Comparison of ENCODE assay signal across 9 cellular contexts in the genomic region with DNA sequence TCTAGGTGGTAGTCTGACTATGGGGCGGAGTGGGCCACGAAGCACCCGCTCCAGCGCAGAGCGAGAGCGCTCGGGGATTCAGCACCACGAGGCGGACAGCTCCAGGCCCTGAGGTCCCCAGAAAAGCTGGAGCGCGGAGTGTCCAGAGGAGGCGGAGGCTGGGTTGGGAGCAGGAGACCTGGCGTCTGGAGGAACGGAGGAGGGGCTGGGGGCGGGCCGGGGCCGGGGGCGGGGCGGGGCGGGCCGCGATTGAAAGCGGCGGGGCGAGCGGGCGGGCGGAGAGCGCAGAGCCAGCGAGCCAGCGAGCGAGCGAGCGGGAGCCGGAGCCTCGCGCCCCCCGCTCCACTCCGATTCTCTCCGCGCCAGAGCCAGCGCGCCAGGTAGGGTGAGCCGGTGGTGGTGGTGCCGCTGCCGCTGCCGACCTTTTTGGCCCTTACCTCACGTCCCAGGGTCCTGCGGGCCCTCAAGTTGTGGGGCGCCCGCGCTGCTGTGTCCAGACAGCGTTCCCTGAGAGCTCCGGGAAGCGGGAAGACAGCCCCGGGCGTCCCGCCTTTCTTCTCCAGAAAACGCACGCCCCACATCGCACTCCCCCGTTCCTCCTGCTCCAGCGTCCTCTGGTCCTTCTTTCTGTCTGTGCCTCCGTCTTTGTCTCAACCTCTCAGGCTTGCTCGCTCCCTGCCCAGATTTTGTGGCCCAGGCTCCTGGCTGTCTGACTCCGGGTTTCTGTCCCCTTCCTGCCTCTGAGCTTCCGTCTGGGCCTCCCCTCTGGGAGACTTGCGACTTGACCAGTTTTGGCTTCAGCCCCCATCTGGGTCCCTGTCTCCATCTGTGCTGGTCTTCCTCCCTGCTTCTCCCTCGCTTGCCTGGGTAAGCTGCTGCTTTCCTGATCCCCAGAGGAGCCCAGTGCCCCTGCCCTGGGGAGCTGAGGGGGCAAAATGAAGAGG. TPM values are rescaled to one million over a fixed set of nuclear protein-coding genes. Genes with fewer than 3 reads are reported as not detected.
DNase-seq lines count a peak whose midpoint lies in the region; ATAC-seq and TF ChIP-seq lines count a peak whose summit lies in the region.
"Had no signal": no experiment of that assay in that cellular context is flagged by ENCODE, and none has a peak within 500 bp of the region (broad histone marks: within the 10 kb centered on the region; RNA-seq: fewer than 3 reads in every experiment).

A gene (plus strand): TSS at position 281 of the 944 bp plus-strand sequence. CDS start 1,916 bp downstream, outside the sequence.

- intact Hi-C loops in uterus (cut with DNase I; ENCODE audit: low total_unique reads) = no loop called here

- no peaks in the 10 kb centered on the region for H3K9me3 Mint-ChIP-seq in HFFc6
- H3K9me3 Mint-ChIP-seq: naive B cell had no signal

- H3K9me3 ChIP-seq in BE2C = no peaks in the 10 kb centered on the region
- H3K9me3 ChIP-seq in fibroblast of lung (ENCODE audit: control insufficient read depth, insufficient read depth, low read depth, low read length) = no peaks in the 10 kb centered on the region
- H3K9me3 ChIP-seq in uterus = no peaks in the 10 kb centered on the region

- no peaks in the 10 kb centered on the region for H4K20me1 ChIP-seq in fibroblast of lung (ENCODE audit: control insufficient read depth, extremely low read depth, insufficient read depth, low read length)

- H3K4me1 ChIP-seq in BE2C (no peaks in the 10 kb centered on the region), fibroblast of lung (ENCODE audit: control insufficient read depth, extremely low read depth, insufficient read depth, low read length) (no peaks in the 10 kb centered on the region), uterus (peaks cover 0 to 6% of the 10 kb centered on the region in 2 donors)

- TF ChIP-seq CTCF in BE2C (IDR thresholded peaks at IDR 0.05; ENCODE audit: low read depth, low read length) (no peak), HFFc6 (IDR thresholded peaks at IDR 0.05) (no peak), WI38 (IDR thresholded peaks at IDR 0.05; ENCODE audit: low read depth, low read length) (no peak), fibroblast of lung (conservative IDR thresholded peaks at IDR 0.05 in 1 of 2, IDR thresholded peaks at IDR 0.05 in 1 of 2; ENCODE audit: low read depth in 1 of 2, low read length in 2 of 2) (peak in 1 of 2 donors; percentile 20), uterus (IDR thresholded peaks at IDR 0.05) (no peak), GM13977 (IDR thresholded peaks at IDR 0.05; ENCODE audit: extremely low read depth, insufficient read depth, missing control alignments) (no peak)

- DNase-seq in BE2C (peak; percentile 79), HFFc6 (peak; percentile 43), fibroblast of lung (ENCODE audit: low read depth in 2 of 2) (peak; percentile 84 to 87), midbrain (lab: John Stamatoyannopoulos, UW) (peak; percentile 50), uterus (peak; percentile 56 to 75), GM13977 (ENCODE audit: low spot score) (no peak)
- DNase-seq: naive B cell had no signal

- in situ Hi-C loops in GM13977 (cut with MboI; ENCODE audit: low pct_unique_long_range_greater_than_20kb, low sequenced_read_pairs, unreplicated experiment) = no loop called here

- H3K27ac Mint-ChIP-seq in HFFc6 = no peak within 1 kb of the TSS

- H3K27me3 ChIP-seq in BE2C (peaks cover 8% of the 10 kb centered on the region), fibroblast of lung (ENCODE audit: control insufficient read depth, insufficient read depth, low read length) (no peaks in the 10 kb centered on the region), uterus (no peaks in the 10 kb centered on the region)

- H3K79me2 ChIP-seq in fibroblast of lung (ENCODE audit: control insufficient read depth, insufficient read depth, low read length) = no peaks in the 10 kb centered on the region

- H3K27me3 Mint-ChIP-seq in HFFc6 (ENCODE audit: insufficient read depth) = peaks cover 12% of the 10 kb centered on the region
- H3K27me3 Mint-ChIP-seq: naive B cell had no signal

- no peaks in the 10 kb centered on the region for H3K36me3 ChIP-seq in BE2C
- no peaks in the 10 kb centered on the region for H3K36me3 ChIP-seq in fibroblast of lung (ENCODE audit: control insufficient read depth, insufficient read depth, low read length)
- no peaks in the 10 kb centered on the region for H3K36me3 ChIP-seq in uterus

- no peak within 1 kb of the TSS for H3K9ac ChIP-seq in fibroblast of lung (ENCODE audit: insufficient read depth, low read length)

- no peaks in the 10 kb centered on the region for H3K36me3 Mint-ChIP-seq in HFFc6 (ENCODE audit: low read depth)

- peak within 1 kb of the TSS; percentile 36; the same call in 1 of the 2 replicates for H3K4me3 Mint-ChIP-seq in HFFc6

- H3K27ac ChIP-seq in fibroblast of lung (ENCODE audit: insufficient read depth, low read length) = no peak within 1 kb of the TSS
- no peak within 1 kb of the TSS for H3K27ac ChIP-seq in uterus

- H3K4me1 Mint-ChIP-seq in HFFc6 (ENCODE audit: low read depth) = no peaks in the 10 kb centered on the region

- H3K4me3 ChIP-seq in BE2C (ENCODE audit: low read depth, low read length) (peak within 1 kb of the TSS; percentile 36), WI38 (ENCODE audit: low read depth, low read length) (peak within 1 kb of the TSS; percentile 32), fibroblast of lung (replicated peaks in 1 of 4; ENCODE audit: control extremely low read depth in 1 of 4, insufficient read depth in 1 of 4, low read depth in 3 of 4, low read length in 4 of 4) (peak within 1 kb of the TSS in 2 of 4 experiments; percentile 21 to 40), uterus (peak within 1 kb of the TSS in 1 of 2 donors; percentile 26)

- no peak for TF ChIP-seq POLR2A in uterus (IDR thresholded peaks at IDR 0.05)

- H3K4me2 ChIP-seq in fibroblast of lung (ENCODE audit: extremely low read depth, insufficient read depth, low read length) = peak within 1 kb of the TSS; percentile 80

- no peak for ATAC-seq in HG03108 (IDR thresholded peaks at IDR 0.05; ENCODE audit: unreplicated experiment)

- H2AFZ ChIP-seq in fibroblast of lung (ENCODE audit: low read length) = no peak within 1 kb of the TSS

RNA-seq across cellular contexts. Expression of the gene that starts here (rescaled TPM):
- 1.3 TPM for polyA plus RNA-seq in BE2C (2012; ENCODE audit: insufficient read depth, insufficient read length, low read depth)
- under 1 TPM in 1 of 6 experiments, not detected in 5; 0.02 TPM for total RNA-seq in HFFc6 (2021; fragmentation: NEBNext Ultra II Directional; extraction: Animal tissue kit (Norgen Biotek cat#: 25700))
- under 0.01 TPM in 2 replicates for total RNA-seq in fibroblast of lung
- polyA plus RNA-seq in fibroblast of lung = 0.02 and 0.06 TPM in 2 replicates
- polyA plus RNA-seq in fibroblast of lung (2012) = 0.06 TPM in 1 of 2 replicates, not detected in the other
- not detected in 2 replicates for polyA minus RNA-seq in fibroblast of lung (ENCODE audit: low replicate concordance)
- 1 to 10 TPM in 1 of 4 donors, under 1 TPM in 2, not detected in 1; 0.30 to 1.8 (median 0.48) TPM for total RNA-seq in uterus

Comparison
In these comparisons a context has a peak if more than half of its experiments do, and no peak if none do; other contexts are left out.
1. Peak in DNase-seq in HFFc6; RNA of the gene not detected or under 1 TPM.
2. Peak in DNase-seq and H3K4me2 ChIP-seq in fibroblast of lung; RNA of the gene not detected or under 1 TPM.